ENCODE assay signal across 8 cellular contexts in genomic region chr16:57042157-57043111, GRCh38. TPM values are rescaled to one million over a fixed set of nuclear protein-coding genes. Genes with fewer than 3 reads are reported as not detected.
DNase-seq lines count a peak whose midpoint lies in the region; ATAC-seq, FAIRE-seq and TF ChIP-seq lines count a peak whose summit lies in the region.

No MANE protein-coding gene starts in this region.

- 80 to 81% methylated on average over 14 of the region's 14 CpGs for WGBS in pancreas, 2 donors

- peaks cover 7% of the 10 kb centered on the region for H3K36me3 Mint-ChIP-seq in natural killer cell treated with Interleukin-12 subunit alpha and Interleukin-12 subunit beta and Interleukin-15 and Interleukin-18, amount 100 ng/mL, for 72 hours

- peak overlapping the region; percentile 64 to 99 (median 96) for H3K9ac ChIP-seq in BLaER1 treated with 17β-estradiol and CSF1 and Interleukin-3, amounts not matched to agents 10 nM and 100 nM

- H3K4me1 Mint-ChIP-seq in natural killer cell treated with Interleukin-12 subunit alpha and Interleukin-12 subunit beta and Interleukin-15 and Interleukin-18, amount 100 ng/mL, for 72 hours (ENCODE audit: low read depth in 2 of 2): peaks cover 53 to 55% of the 10 kb centered on the region in 2 donors

- peak overlapping the region in 9 of 10 experiments; percentile 43 to 88 (median 77); a peak in 19 of 20 replicates for H3K4me3 ChIP-seq in BLaER1 treated with 17β-estradiol and CSF1 and Interleukin-3, amounts not matched to agents 10 nM and 100 nM
- H3K4me3 ChIP-seq in pancreas: no peak overlapping the region

- TF ChIP-seq CTCF in pancreas (IDR thresholded peaks at IDR 0.05): no peak

- H4K20me1 ChIP-seq in BLaER1 treated with 17β-estradiol and CSF1 and Interleukin-3, amounts not matched to agents 10 nM and 100 nM: peaks cover 0 to 30% (median 16%) of the 10 kb centered on the region in 11 experiments; a peak in 15 of 22 replicates

- H3K27ac Mint-ChIP-seq in natural killer cell treated with Interleukin-12 subunit alpha and Interleukin-12 subunit beta and Interleukin-15 and Interleukin-18, amount 100 ng/mL, for 72 hours: peak overlapping the region; percentile 90 to 97

- H3K27me3 Mint-ChIP-seq in natural killer cell treated with Interleukin-12 subunit alpha and Interleukin-12 subunit beta and Interleukin-15 and Interleukin-18, amount 100 ng/mL, for 72 hours: no peaks in the 10 kb centered on the region

- FAIRE-seq in pancreas (lab: Jason Lieb, UNC): no peak

- ATAC-seq in GM21447 (IDR thresholded peaks at IDR 0.05; ENCODE audit: unreplicated experiment) (peak; percentile 60), pancreas (no peak)
- ATAC-seq in natural killer cell treated with Interleukin-12 subunit alpha and Interleukin-12 subunit beta and Interleukin-15 and Interleukin-18, amount 100 ng/mL, for 72 hours: peak; percentile 84 to 87

- H3K9me3 ChIP-seq in BLaER1 treated with 17β-estradiol and CSF1 and Interleukin-3, amounts not matched to agents 10 nM and 100 nM (replicated peaks in 1 of 11): no peaks in the 10 kb centered on the region
- H3K9me3 ChIP-seq in pancreas: no peaks in the 10 kb centered on the region

- peak overlapping the region; percentile 73 to 100 (median 99); a peak in 21 of 22 replicates for H3K27ac ChIP-seq in BLaER1 treated with 17β-estradiol and CSF1 and Interleukin-3, amounts not matched to agents 10 nM and 100 nM
- H3K27ac ChIP-seq in pancreas: no peak overlapping the region

- intact Hi-C loops in pancreas (cut with DNase I): no loop called here

- peaks cover 76 to 100% (median 87%) of the 10 kb centered on the region in 10 experiments for H3K4me1 ChIP-seq in BLaER1 treated with 17β-estradiol and CSF1 and Interleukin-3, amounts not matched to agents 10 nM and 100 nM
- H3K4me1 ChIP-seq in pancreas: no peaks in the 10 kb centered on the region

- no peaks in the 10 kb centered on the region for H3K27me3 ChIP-seq in BLaER1 treated with 17β-estradiol and CSF1 and Interleukin-3, amounts not matched to agents 10 nM and 100 nM
- no peaks in the 10 kb centered on the region for H3K27me3 ChIP-seq in pancreas

- peak overlapping the region; percentile 95 for H3K4me3 Mint-ChIP-seq in natural killer cell treated with Interleukin-12 subunit alpha and Interleukin-12 subunit beta and Interleukin-15 and Interleukin-18, amount 100 ng/mL, for 72 hours

- H3K9me3 Mint-ChIP-seq in natural killer cell treated with Interleukin-12 subunit alpha and Interleukin-12 subunit beta and Interleukin-15 and Interleukin-18, amount 100 ng/mL, for 72 hours: peaks cover 4% of the 10 kb centered on the region

- peaks cover 3 to 75% (median 44%) of the 10 kb centered on the region in 11 experiments for H3K36me3 ChIP-seq in BLaER1 treated with 17β-estradiol and CSF1 and Interleukin-3, amounts not matched to agents 10 nM and 100 nM
- no peaks in the 10 kb centered on the region for H3K36me3 ChIP-seq in pancreas

- H3K4me2 ChIP-seq in BLaER1 treated with 17β-estradiol and CSF1 and Interleukin-3, amounts not matched to agents 10 nM and 100 nM: peak overlapping the region; percentile 89 to 99 (median 96)

- DNase-seq in Kasumi-1 (lab: John Stamatoyannopoulos, UW): peak; percentile 15 to 40
- DNase-seq in activated T-cell treated with anti-CD3 and anti-CD28 coated beads, Interleukin-2, amount 50 U/mL, for 1 hour: peak; percentile 70
- peak; percentile 83 for DNase-seq in natural killer cell treated with Interleukin-12 subunit alpha and Interleukin-12 subunit beta and Interleukin-15 and Interleukin-18, amount 100 ng/mL, for 72 hours (ENCODE audit: low spot score)
- no peak for DNase-seq in NCI-H1092 treated with DMSO at 0.1 percent for 48 hours (lab: John Stamatoyannopoulos, UW)
- no peak for DNase-seq in C1 segment of cervical spinal cord (lab: John Stamatoyannopoulos, UW)
- DNase-seq in pancreas: no peak

RNA-seq across cellular contexts. Expression of gene CPNE2, which starts 49.9 kb away (rescaled TPM):
- under 1 TPM; 0.50 to 0.95 TPM for total RNA-seq in natural killer cell treated with Interleukin-12 subunit alpha and Interleukin-12 subunit beta and Interleukin-15 and Interleukin-18, amount 100 ng/mL, for 72 hours
- 10 to 100 TPM in 1 of 6 donors, 1 to 10 TPM in 5; 3.2 to 12.4 (median 4.3) TPM for total RNA-seq in pancreas
- 10 to 100 TPM; 14.8 to 17.1 TPM for polyA plus RNA-seq in pancreas

RNA-seq across cellular contexts. Expression of gene NLRC5, which starts 53.1 kb away (rescaled TPM):
- total RNA-seq in natural killer cell treated with Interleukin-12 subunit alpha and Interleukin-12 subunit beta and Interleukin-15 and Interleukin-18, amount 100 ng/mL, for 72 hours: 100 to 1,000 TPM; 190 to 316 TPM
- total RNA-seq in pancreas: 10 to 100 TPM in 2 of 6 donors, 1 to 10 TPM in 4; 4.6 to 18.5 (median 6.0) TPM
- 10 to 100 TPM; 20.1 to 26.6 TPM for polyA plus RNA-seq in pancreas

Comparison
In these comparisons a context has a peak if more than half of its experiments do, and no peak if none do; other contexts are left out.
1. H3K27ac ChIP-seq: peak in BLaER1 treated with 17β-estradiol and CSF1 and Interleukin-3, amounts not matched to agents 10 nM and 100 nM (11 of 11); none in pancreas (0 of 4).
2. H3K4me3 ChIP-seq: peak in BLaER1 treated with 17β-estradiol and CSF1 and Interleukin-3, amounts not matched to agents 10 nM and 100 nM (9 of 10); none in pancreas (0 of 4).
3. ATAC-seq: peak in GM21447 (single experiment) and natural killer cell treated with Interleukin-12 subunit alpha and Interleukin-12 subunit beta and Interleukin-15 and Interleukin-18, amount 100 ng/mL, for 72 hours (2 of 2); none in pancreas (0 of 4).
4. DNase-seq: peak in Kasumi-1 (2 of 2), activated T-cell treated with anti-CD3 and anti-CD28 coated beads, Interleukin-2, amount 50 U/mL, for 1 hour (single experiment) and natural killer cell treated with Interleukin-12 subunit alpha and Interleukin-12 subunit beta and Interleukin-15 and Interleukin-18, amount 100 ng/mL, for 72 hours (single experiment); none in NCI-H1092 treated with DMSO at 0.1 percent for 48 hours (single experiment), C1 segment of cervical spinal cord (0 of 14) and pancreas (0 of 6).
5. RNA of gene NLRC5, which starts 53.1 kb away (total RNA-seq): 190 to 316 TPM in natural killer cell treated with Interleukin-12 subunit alpha and Interleukin-12 subunit beta and Interleukin-15 and Interleukin-18, amount 100 ng/mL, for 72 hours; 4.6 to 18.5 TPM in pancreas; every median in the first group is over 4 times any median in the second.